ENCODE assay signal across 8 cellular contexts in the genomic region with DNA sequence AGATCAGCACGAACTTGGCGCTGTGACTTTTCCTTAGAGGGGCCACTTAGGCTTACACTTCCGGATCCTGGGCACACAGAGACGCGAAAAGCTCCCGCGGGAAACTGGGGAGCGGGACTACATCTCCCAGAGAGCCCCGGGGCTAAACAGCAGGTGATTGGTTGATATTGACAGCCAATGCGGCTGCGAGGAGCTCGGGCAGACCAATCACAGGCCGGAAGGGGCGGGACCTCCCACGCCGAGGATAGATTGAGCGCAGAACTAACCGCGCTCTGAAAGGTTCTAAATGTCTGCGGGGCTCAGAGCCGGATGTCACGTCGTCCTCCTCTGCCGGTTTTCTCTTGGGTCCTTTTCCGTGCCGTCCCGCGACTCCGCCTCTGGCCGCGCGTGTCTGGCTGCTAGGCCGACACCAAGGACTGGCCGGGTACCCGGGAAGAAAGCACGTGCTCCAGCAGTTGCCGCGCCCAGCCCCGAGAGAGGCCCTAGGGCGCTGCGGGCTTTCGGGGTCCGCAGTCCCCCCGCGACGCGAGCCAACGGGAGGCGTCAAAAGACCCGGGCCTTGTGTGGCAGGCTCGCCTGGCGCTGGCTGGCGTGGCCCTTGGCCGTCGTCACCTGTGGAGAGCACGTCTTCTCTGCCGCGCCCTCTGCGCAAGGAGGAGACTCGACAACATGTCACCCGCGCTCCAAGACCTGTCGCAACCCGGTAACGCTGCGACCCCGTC. TPM values are rescaled to one million over a fixed set of nuclear protein-coding genes. Genes with fewer than 3 reads are reported as not detected.
DNase-seq lines count a peak whose midpoint lies in the region; ATAC-seq and TF ChIP-seq lines count a peak whose summit lies in the region.

TSS of gene MTR (plus strand) at position 258 of the 722 bp plus-strand sequence. CDS start at position 670, 412 bp downstream.

- no peak for TF ChIP-seq CTCF in lung (IDR thresholded peaks at IDR 0.05; ENCODE audit: control extremely low read depth, extremely low read depth)

- peak within 1 kb of the TSS; percentile 73 for H3K4me3 ChIP-seq in CD8-positive, alpha-beta memory T cell (ENCODE audit: low read length)
- peak within 1 kb of the TSS; percentile 79 for H3K4me3 ChIP-seq in lung

- H3K9me3 ChIP-seq in CD8-positive, alpha-beta memory T cell (ENCODE audit: low read length) = no peaks in the 10 kb centered on the region
- no peaks in the 10 kb centered on the region for H3K9me3 ChIP-seq in lung (ENCODE audit: control insufficient read depth in 2 of 2, insufficient read depth in 1 of 2, low read length in 1 of 2)

- H3K27me3 ChIP-seq in CD8-positive, alpha-beta memory T cell (ENCODE audit: insufficient read depth, low read length, poor library complexity, severe bottlenecking) = no peaks in the 10 kb centered on the region
- no peaks in the 10 kb centered on the region for H3K27me3 ChIP-seq in lung (ENCODE audit: control insufficient read depth, insufficient read depth)

- H3K4me1 ChIP-seq in CD8-positive, alpha-beta memory T cell (ENCODE audit: insufficient read depth, low read length) = peaks cover 24% of the 10 kb centered on the region
- H3K4me1 ChIP-seq in lung (ENCODE audit: control insufficient read depth in 2 of 2, insufficient read depth in 2 of 2, low read length in 2 of 2) = peaks cover 1 to 17% of the 10 kb centered on the region in 2 donors

- no peaks in the 10 kb centered on the region for H3K36me3 ChIP-seq in CD8-positive, alpha-beta memory T cell (ENCODE audit: insufficient read depth, low read length)
- H3K36me3 ChIP-seq in lung (ENCODE audit: control insufficient read depth in 2 of 2, insufficient read depth in 2 of 2, low read length in 2 of 2) = no peaks in the 10 kb centered on the region

- WGBS in lung, 2 donors = 0% methylated on average over 65 to 67 of the region's 67 CpGs

- peaks cover 31 to 52% (median 42%) of the 10 kb centered on the region in 3 donors for H3K4me1 Mint-ChIP-seq in CD8-positive, alpha-beta memory T cell

- DNase-seq in CD8-positive, alpha-beta memory T cell = peak; percentile 91 to 97 (median 94)
- peak; percentile 95 for DNase-seq in HS-5 (ENCODE audit: low read depth)
- DNase-seq in NK-92 treated with Interleukin-12 subunit alpha and Interleukin-12 subunit beta, amount 100 ng/mL, for 24 hours (lab: John Stamatoyannopoulos, UW) = peak; percentile 95
- peak; percentile 95 for DNase-seq in activated CD8-positive, alpha-beta memory T cell treated with anti-CD3 and anti-CD28 coated beads for 24 hours
- peak; percentile 92 for DNase-seq in effector CD8-positive, alpha-beta T cell (lab: John Stamatoyannopoulos, UW)
- DNase-seq in lung (ENCODE audit: low spot score) = peak; percentile 98
- DNase-seq in stimulated activated CD4-positive, alpha-beta T cell treated with anti-CD3 and anti-CD28 coated beads, TNF-alpha, amount 100 ng/mL, for 4 hours (ENCODE audit: low read depth in 3 of 3) = peak; percentile 93

- CTCF ChIA-PET in CD8-positive, alpha-beta memory T cell (lab: Charles Lee) = interaction anchor here (1.0 to 1.3 kb wide), 2 partner anchors 16 to 25 kb away, joined by 3 read pairs; no protein-coding TSS in a partner anchor

- peaks cover 6 to 12% of the 10 kb centered on the region in 2 donors for H3K27me3 Mint-ChIP-seq in CD8-positive, alpha-beta memory T cell

- H3K9me3 Mint-ChIP-seq in CD8-positive, alpha-beta memory T cell = no peaks in the 10 kb centered on the region

- peak within 1 kb of the TSS; percentile 95 to 99 (median 97) for H3K27ac Mint-ChIP-seq in CD8-positive, alpha-beta memory T cell

- H3K27ac ChIP-seq in CD8-positive, alpha-beta memory T cell (ENCODE audit: low read depth, low read length) = peak within 1 kb of the TSS; percentile 99
- peak within 1 kb of the TSS; percentile 94 to 95 for H3K27ac ChIP-seq in lung (ENCODE audit: low read depth in 1 of 2, low read length in 1 of 2)

- H3K36me3 Mint-ChIP-seq in CD8-positive, alpha-beta memory T cell = peaks cover 0 to 21% (median 3%) of the 10 kb centered on the region in 3 donors

- ATAC-seq in GM19468 (IDR thresholded peaks at IDR 0.05; ENCODE audit: extremely low read depth, unreplicated experiment) (peak; percentile 99), lung (ENCODE audit: insufficient read depth, low FRiP score) (peak; percentile 98)

- POLR2A ChIA-PET in CD8-positive, alpha-beta memory T cell (lab: Charles Lee) = interaction anchor here (0.9 to 1.0 kb wide), 2 partner anchors 11 to 190 kb away, joined by 3 to 5 read pairs; partner anchors contain the start of gene HEATR1

- peak within 1 kb of the TSS; percentile 93 to 98 (median 93) for H3K4me3 Mint-ChIP-seq in CD8-positive, alpha-beta memory T cell

RNA-seq across cellular contexts. Expression of gene MTR, which starts in this region (rescaled TPM):
- 10 to 100 TPM; 48.0 to 52.8 TPM for total RNA-seq in CD8-positive, alpha-beta memory T cell
- polyA plus RNA-seq in CD8-positive, alpha-beta memory T cell = 21.1 TPM
- total RNA-seq in lung = 10 to 100 TPM; 36.7 to 49.3 TPM
- 1 to 10 TPM; 4.4 to 6.5 TPM for polyA plus RNA-seq in lung

Comparison
In these comparisons a context has a peak if more than half of its experiments do, and no peak if none do; other contexts are left out.
1. Peak in every context shown above with its lines: DNase-seq, ATAC-seq, H3K4me3 ChIP-seq and H3K27ac ChIP-seq.